In genomic region chr20:63247678-63248228, GRCh38 we compare ENCODE assay signal across 26 cellular contexts. TPM values are rescaled to one million over a fixed set of nuclear protein-coding genes. Genes with fewer than 3 reads are reported as not detected.
"Had no signal": no experiment of that assay in that cellular context is flagged by ENCODE, and none has a peak within 500 bp of the region (broad histone marks: within the 10 kb centered on the region; RNA-seq: fewer than 3 reads in every experiment).

No MANE protein-coding gene starts in this region.

- ATAC-seq: activated CD4-positive, alpha-beta T cell treated with anti-CD3 and anti-CD28 coated beads for 36 hours; Panc1; Right ventricle myocardium inferior; T-cell had no signal

- H3K4me1 Mint-ChIP-seq: activated CD4-positive, alpha-beta T cell treated with anti-CD3 and anti-CD28 coated beads for 36 hours; activated naive CD8-positive, alpha-beta T cell treated with anti-CD3 and anti-CD28 coated beads, Interleukin-2, amount 10 ng/mL, durations not matched to agents 7 days and 5 days had no signal

- DNase-seq: activated CD4-positive, alpha-beta memory T cell treated with anti-CD3 and anti-CD28 coated beads, Interleukin-2, amount 10 ng/mL, durations not matched to agents 7 days and 5 days; activated CD4-positive, alpha-beta T cell treated with anti-CD3 and anti-CD28 coated beads for 36 hours; activated CD4-positive, alpha-beta T cell treated with anti-CD3 and anti-CD28 coated beads, Interleukin-2, amount 50 U/mL, for 1 hour; activated CD8-positive, alpha-beta memory T cell treated with anti-CD3 and anti-CD28 coated beads, Interleukin-2, amount 50 U/mL, for 4 hours; activated naive CD4-positive, alpha-beta T cell treated with anti-CD3 and anti-CD28 coated beads, Interleukin-2, amount 50 U/mL, for 16 hours; activated naive CD8-positive, alpha-beta T cell treated with anti-CD3 and anti-CD28 coated beads, Interleukin-2, amount 10 ng/mL, durations not matched to agents 7 days and 5 days; adrenal gland; anterior cingulate cortex; cerebellar nuclear complex; Karpas-422; MM.1S; NCI-H1105; NCI-H1436; NCI-H1694 treated with DMSO at 0.1 percent for 48 hours; NCI-H2029 treated with DMSO at 0.1 percent for 48 hours; NCI-H510A treated with DMSO at 0.1 percent for 48 hours; NCI-H69; T-cell; T-helper 2 cell; T1000 had no signal

- H3K27ac Mint-ChIP-seq: activated CD4-positive, alpha-beta memory T cell treated with anti-CD3 and anti-CD28 coated beads, Interleukin-2, amount 10 ng/mL, durations not matched to agents 7 days and 5 days; activated CD4-positive, alpha-beta T cell treated with anti-CD3 and anti-CD28 coated beads for 36 hours; activated naive CD8-positive, alpha-beta T cell treated with anti-CD3 and anti-CD28 coated beads, Interleukin-2, amount 10 ng/mL, durations not matched to agents 7 days and 5 days; T-cell had no signal

- H3K9me3 Mint-ChIP-seq: activated CD4-positive, alpha-beta memory T cell treated with anti-CD3 and anti-CD28 coated beads, Interleukin-2, amount 10 ng/mL, durations not matched to agents 7 days and 5 days; activated naive CD8-positive, alpha-beta T cell treated with anti-CD3 and anti-CD28 coated beads, Interleukin-2, amount 10 ng/mL, durations not matched to agents 7 days and 5 days; T-cell had no signal

- H3K36me3 Mint-ChIP-seq: activated naive CD8-positive, alpha-beta T cell treated with anti-CD3 and anti-CD28 coated beads, Interleukin-2, amount 10 ng/mL, durations not matched to agents 7 days and 5 days; T-cell had no signal

- H3K4me3 ChIP-seq: adrenal gland, SK-N-MC had no signal

- H3K4me3 Mint-ChIP-seq: activated CD4-positive, alpha-beta memory T cell treated with anti-CD3 and anti-CD28 coated beads, Interleukin-2, amount 10 ng/mL, durations not matched to agents 7 days and 5 days; activated CD4-positive, alpha-beta T cell treated with anti-CD3 and anti-CD28 coated beads for 36 hours; activated naive CD8-positive, alpha-beta T cell treated with anti-CD3 and anti-CD28 coated beads, Interleukin-2, amount 10 ng/mL, durations not matched to agents 7 days and 5 days; T-cell had no signal

- H3K27ac ChIP-seq: adrenal gland, SK-N-MC had no signal

- H3K36me3 ChIP-seq: adrenal gland had no signal

- H3K9me3 ChIP-seq: adrenal gland had no signal

- H3K4me1 ChIP-seq: adrenal gland had no signal

RNA-seq across cellular contexts. Expression of gene NKAIN4, which starts 6.5 kb away (rescaled TPM):
- total RNA-seq: activated CD4-positive, alpha-beta memory T cell treated with anti-CD3 and anti-CD28 coated beads, Interleukin-2, amount 10 ng/mL, durations not matched to agents 7 days and 5 days; activated CD4-positive, alpha-beta T cell treated with anti-CD3 and anti-CD28 coated beads for 36 hours; activated CD8-positive, alpha-beta memory T cell treated with anti-CD3 and anti-CD28 coated beads for 36 hours; activated naive CD8-positive, alpha-beta T cell treated with anti-CD3 and anti-CD28 coated beads, Interleukin-2, amount 10 ng/mL, durations not matched to agents 7 days and 5 days; cardiac septum; OCI-LY7; Right ventricle myocardium inferior; T-cell had no signal

RNA-seq across cellular contexts. Expression of gene BIRC7, which starts 12.0 kb away (rescaled TPM):
- total RNA-seq: activated CD4-positive, alpha-beta memory T cell treated with anti-CD3 and anti-CD28 coated beads, Interleukin-2, amount 10 ng/mL, durations not matched to agents 7 days and 5 days; activated CD8-positive, alpha-beta memory T cell treated with anti-CD3 and anti-CD28 coated beads for 36 hours; activated naive CD8-positive, alpha-beta T cell treated with anti-CD3 and anti-CD28 coated beads, Interleukin-2, amount 10 ng/mL, durations not matched to agents 7 days and 5 days; Right ventricle myocardium inferior; T-cell had no signal

RNA-seq across cellular contexts. Expression of gene COL20A1, which starts 45.2 kb away (rescaled TPM):
- total RNA-seq: activated CD4-positive, alpha-beta memory T cell treated with anti-CD3 and anti-CD28 coated beads, Interleukin-2, amount 10 ng/mL, durations not matched to agents 7 days and 5 days; activated CD8-positive, alpha-beta memory T cell treated with anti-CD3 and anti-CD28 coated beads for 36 hours; Right ventricle myocardium inferior had no signal
